1 cellular context compared by ENCODE assay signal in the genomic region with DNA sequence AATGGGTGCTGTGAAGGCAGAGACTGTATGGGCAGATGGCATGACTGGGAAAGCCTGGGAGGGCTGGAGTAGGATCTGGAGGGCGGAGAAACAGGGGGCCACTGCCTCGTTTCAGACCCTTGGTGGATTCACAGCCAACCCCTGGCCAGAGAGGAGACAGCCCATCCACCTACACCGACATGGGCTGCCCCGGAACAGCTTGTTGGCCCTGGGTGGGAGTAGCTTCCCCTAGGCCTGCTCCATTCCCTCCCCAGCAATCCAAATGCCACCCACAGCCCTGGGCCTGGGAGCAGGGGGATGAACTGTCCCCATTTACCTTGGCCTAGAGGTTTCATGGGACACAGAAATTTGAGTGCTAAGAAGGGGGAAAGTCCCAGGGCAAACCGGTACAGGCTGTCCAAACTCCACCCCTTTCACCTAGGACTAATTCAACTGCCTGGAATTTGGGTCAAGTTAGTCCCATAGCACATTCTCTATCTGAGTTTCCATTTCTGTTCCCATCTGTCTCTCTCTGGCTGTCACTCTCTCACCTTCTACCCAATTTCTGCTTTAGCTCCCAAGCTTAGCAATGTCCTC.
TF ChIP-seq lines count a peak whose summit lies in the region.

No MANE protein-coding gene starts in this region.

TF ChIP-seq in A549, 52 proteins besides CTCF, POLR2A, EP300 and RAD21 (continued from another document):
- TF ChIP-seq RNF2 (IDR thresholded peaks at IDR 0.05; ENCODE audit: borderline replicate concordance, low read depth) = no peak
- no peak for TF ChIP-seq FOXS1 (CRISPR knock-in tag; IDR thresholded peaks at IDR 0.05)
- no peak for TF ChIP-seq KDM5A (IDR thresholded peaks at IDR 0.05)
- no peak for TF ChIP-seq HOXB5 (CRISPR knock-in tag; IDR thresholded peaks at IDR 0.05)
- TF ChIP-seq, protein P1, sequence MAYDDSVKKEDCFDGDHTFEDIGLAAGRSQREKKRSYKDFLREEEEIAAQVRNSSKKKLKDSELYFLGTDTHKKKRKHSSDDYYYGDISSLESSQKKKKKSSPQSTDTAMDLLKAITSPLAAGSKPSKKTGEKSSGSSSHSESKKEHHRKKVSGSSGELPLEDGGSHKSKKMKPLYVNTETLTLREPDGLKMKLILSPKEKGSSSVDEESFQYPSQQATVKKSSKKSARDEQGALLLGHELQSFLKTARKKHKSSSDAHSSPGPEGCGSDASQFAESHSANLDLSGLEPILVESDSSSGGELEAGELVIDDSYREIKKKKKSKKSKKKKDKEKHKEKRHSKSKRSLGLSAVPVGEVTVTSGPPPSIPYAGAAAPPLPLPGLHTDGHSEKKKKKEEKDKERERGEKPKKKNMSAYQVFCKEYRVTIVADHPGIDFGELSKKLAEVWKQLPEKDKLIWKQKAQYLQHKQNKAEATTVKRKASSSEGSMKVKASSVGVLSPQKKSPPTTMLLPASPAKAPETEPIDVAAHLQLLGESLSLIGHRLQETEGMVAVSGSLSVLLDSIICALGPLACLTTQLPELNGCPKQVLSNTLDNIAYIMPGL (CRISPR knock-in tag; IDR thresholded peaks at IDR 0.05; ENCODE audit: borderline replicate concordance) = no peak
- TF ChIP-seq CEBPB (IDR thresholded peaks at IDR 0.05) = no peak
- TF ChIP-seq CHD4 (IDR thresholded peaks at IDR 0.05; ENCODE audit: borderline replicate concordance) = no peak
- no peak for TF ChIP-seq HDAC2 (IDR thresholded peaks at IDR 0.05)
- no peak for TF ChIP-seq NFE2L2 (conservative IDR thresholded peaks at IDR 0.05; ENCODE audit: low read length)
- no peak for TF ChIP-seq HEYL (CRISPR knock-in tag; IDR thresholded peaks at IDR 0.05)
- no peak for TF ChIP-seq HOXA7 (CRISPR knock-in tag; IDR thresholded peaks at IDR 0.05)
- no peak for TF ChIP-seq JUN (IDR thresholded peaks at IDR 0.05)
- TF ChIP-seq PBX3 (IDR thresholded peaks at IDR 0.05) = no peak
- no peak for TF ChIP-seq HOXB13 (CRISPR knock-in tag; IDR thresholded peaks at IDR 0.05; ENCODE audit: low read depth)
- TF ChIP-seq RFX5 (IDR thresholded peaks at IDR 0.05) = no peak
